ENCODE assay signal across 15 cellular contexts in the genomic region with DNA sequence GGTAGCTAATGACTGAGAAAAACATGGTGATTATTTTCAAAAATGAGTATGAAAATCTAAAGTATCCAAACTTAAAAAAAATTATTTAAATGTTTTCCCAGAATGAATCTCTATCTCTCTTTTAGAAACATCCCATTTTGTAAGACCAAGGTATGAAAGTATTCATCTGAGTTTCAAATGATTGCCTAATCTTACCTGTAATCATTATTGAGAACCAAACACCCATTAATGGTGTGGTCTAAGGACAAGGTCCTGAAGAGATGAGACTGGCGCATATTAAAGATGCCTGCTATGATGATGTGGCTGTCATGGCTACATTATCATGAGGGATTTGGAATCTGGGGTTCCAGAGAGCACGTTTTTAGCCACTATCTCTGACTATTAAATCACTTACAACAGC.
DNase-seq lines count a peak whose midpoint lies in the region; ATAC-seq and TF ChIP-seq lines count a peak whose summit lies in the region.
"Had no signal": no experiment of that assay in that cellular context is flagged by ENCODE, and none has a peak within 500 bp of the region (broad histone marks: within the 10 kb centered on the region; RNA-seq: fewer than 3 reads in every experiment).

No MANE protein-coding gene starts in this region.

- CTCF ChIA-PET in MCF 10A (lab: Yijun Ruan, JAX) = no interaction called here

- peak overlapping the region; percentile 51 for H3K4me3 Mint-ChIP-seq in MCF 10A (ENCODE audit: unreplicated experiment)
- H3K4me3 Mint-ChIP-seq: activated CD4-positive, alpha-beta T cell treated with anti-CD3 and anti-CD28 coated beads for 36 hours; activated naive CD8-positive, alpha-beta T cell treated with anti-CD3 and anti-CD28 coated beads for 36 hours; T-helper 2 cell treated with Interferon-gamma antibody and Interleukin-4, amounts not matched to agents 5 μg/mL and 100 μg/mL, for 36 hours had no signal

- H3K9me3 ChIP-seq in HUES48 (ENCODE audit: control insufficient read depth, insufficient read depth, low read length) (no peaks in the 10 kb centered on the region), mesodermal cell (ENCODE audit: control insufficient read depth, low read length) (no peaks in the 10 kb centered on the region), subcutaneous abdominal adipose tissue (ENCODE audit: control insufficient read depth in 5 of 5, low read length in 5 of 5) (no peaks in the 10 kb centered on the region)

- TF ChIP-seq CTCF in MCF 10A (IDR thresholded peaks at IDR 0.05; ENCODE audit: unreplicated experiment) = no peak

- peak overlapping the region; percentile 62 for H3K27ac ChIP-seq in HUES48 (ENCODE audit: low read depth, low read length)
- peak overlapping the region; percentile 84 for H3K27ac ChIP-seq in mesodermal cell (ENCODE audit: low read depth, low read length, severe bottlenecking)
- H3K27ac ChIP-seq in subcutaneous abdominal adipose tissue (ENCODE audit: low read depth, low read length) = peak overlapping the region; percentile 21
- H3K27ac ChIP-seq: C4-2B had no signal

- peaks cover 25% of the 10 kb centered on the region for H3K4me1 Mint-ChIP-seq in MCF 10A (ENCODE audit: insufficient read depth, unreplicated experiment)
- H3K4me1 Mint-ChIP-seq: activated naive CD8-positive, alpha-beta T cell treated with anti-CD3 and anti-CD28 coated beads for 36 hours had no signal

- H3K36me3 ChIP-seq in HUES48 (ENCODE audit: control insufficient read depth, insufficient read depth, low read length) (no peaks in the 10 kb centered on the region), mesodermal cell (ENCODE audit: control insufficient read depth, insufficient read depth, low read length) (no peaks in the 10 kb centered on the region), subcutaneous abdominal adipose tissue (ENCODE audit: control insufficient read depth in 5 of 5, insufficient read depth in 5 of 5, low read length in 5 of 5) (no peaks in the 10 kb centered on the region)

- H3K4me1 ChIP-seq in HUES48 (ENCODE audit: control insufficient read depth, insufficient read depth, low read length) (peaks cover 35% of the 10 kb centered on the region), mesodermal cell (ENCODE audit: control insufficient read depth, insufficient read depth, low read length, poor library complexity, severe bottlenecking) (peaks cover 26% of the 10 kb centered on the region), subcutaneous abdominal adipose tissue (ENCODE audit: control insufficient read depth in 5 of 5, insufficient read depth in 5 of 5, low read length in 5 of 5) (peaks cover 0 to 32% (median 6%) of the 10 kb centered on the region in 5 donors)

- H3K4me3 ChIP-seq in HUES48 (ENCODE audit: low read depth, low read length) (no peak overlapping the region), mesodermal cell (ENCODE audit: extremely low read depth, insufficient read depth, low read length, poor library complexity, severe bottlenecking) (no peak overlapping the region), subcutaneous abdominal adipose tissue (ENCODE audit: low read depth in 1 of 5, low read length in 5 of 5) (no peak overlapping the region)
- H3K4me3 ChIP-seq: lung had no signal

- no peaks in the 10 kb centered on the region for H3K27me3 ChIP-seq in HUES48 (ENCODE audit: control insufficient read depth, insufficient read depth, low read length)
- no peaks in the 10 kb centered on the region for H3K27me3 ChIP-seq in subcutaneous abdominal adipose tissue (ENCODE audit: control insufficient read depth in 5 of 5, insufficient read depth in 4 of 5, low read length in 5 of 5)

- 100% methylated on average over 2 of the region's 2 CpGs; no CpG with 5 or more reads in 1 of the 2 experiments for WGBS in mesodermal cell (ENCODE audit: insufficient coverage in 2 of 2), 2 experiments

- no peak for ATAC-seq in GM21360 (IDR thresholded peaks at IDR 0.05; ENCODE audit: unreplicated experiment)
- ATAC-seq: activated CD4-positive, alpha-beta T cell treated with anti-CD3 and anti-CD28 coated beads for 36 hours had no signal

- POLR2A ChIA-PET in MCF 10A (lab: Yijun Ruan, JAX) = interaction anchor here (1.0 to 2.3 kb wide), 3 partner anchors 21 to 98 kb away, joined by 3 to 7 read pairs (median 3); no protein-coding TSS in a partner anchor

- no peak overlapping the region for H3K9ac ChIP-seq in HUES48 (ENCODE audit: low read depth, low read length)
- no peak overlapping the region for H3K9ac ChIP-seq in subcutaneous abdominal adipose tissue (ENCODE audit: low read length in 5 of 5)

- H3K9me3 Mint-ChIP-seq in MCF 10A (ENCODE audit: unreplicated experiment) = no peaks in the 10 kb centered on the region
- H3K9me3 Mint-ChIP-seq: activated naive CD8-positive, alpha-beta T cell treated with anti-CD3 and anti-CD28 coated beads for 36 hours; T-helper 2 cell treated with Interferon-gamma antibody and Interleukin-4, amounts not matched to agents 5 μg/mL and 100 μg/mL, for 36 hours had no signal

- DNase-seq in MCF 10A (ENCODE audit: unreplicated experiment) = peak; percentile 7
- no peak for DNase-seq in superior temporal gyrus (ENCODE audit: extremely low spot score)
- no peak for DNase-seq in stimulated activated CD4-positive, alpha-beta T cell treated with anti-CD3 and anti-CD28 coated beads, Interleukin-4, amount 100 ng/mL, for 24 hours
- no peak for DNase-seq in islet precursor cell
- DNase-seq: activated CD4-positive, alpha-beta T cell treated with anti-CD3 and anti-CD28 coated beads for 36 hours; activated naive CD8-positive, alpha-beta T cell treated with anti-CD3 and anti-CD28 coated beads for 36 hours; NCI-H2107; substantia nigra had no signal

- peak overlapping the region; percentile 71 for H3K27ac Mint-ChIP-seq in MCF 10A (ENCODE audit: low read depth, unreplicated experiment)
- H3K27ac Mint-ChIP-seq: activated CD4-positive, alpha-beta T cell treated with anti-CD3 and anti-CD28 coated beads for 36 hours; activated naive CD8-positive, alpha-beta T cell treated with anti-CD3 and anti-CD28 coated beads for 36 hours; T-helper 2 cell treated with Interferon-gamma antibody and Interleukin-4, amounts not matched to agents 5 μg/mL and 100 μg/mL, for 36 hours had no signal

- TSS peak; percentile 37 for BruUV-seq in MCF 10A (replicated peaks; lab: Mats Ljungman, UMichigan)

- no peaks in the 10 kb centered on the region for H3K27me3 Mint-ChIP-seq in MCF 10A (ENCODE audit: insufficient read depth, unreplicated experiment)
- H3K27me3 Mint-ChIP-seq: activated CD4-positive, alpha-beta T cell treated with anti-CD3 and anti-CD28 coated beads for 36 hours; activated naive CD8-positive, alpha-beta T cell treated with anti-CD3 and anti-CD28 coated beads for 36 hours had no signal

- intact Hi-C loops in MCF 10A (cut with micrococcal nuclease) = no loop called here

- H3K36me3 Mint-ChIP-seq in MCF 10A (ENCODE audit: insufficient read depth, unreplicated experiment) = peaks cover 7% of the 10 kb centered on the region

Comparison
In these comparisons a context has a peak if more than half of its experiments do, and no peak if none do; other contexts are left out.
1. H3K27ac ChIP-seq: peak in every context shown above with its lines; median percentile 84 in mesodermal cell; 62 in HUES48; 21 in subcutaneous abdominal adipose tissue.